In the genomic region with DNA sequence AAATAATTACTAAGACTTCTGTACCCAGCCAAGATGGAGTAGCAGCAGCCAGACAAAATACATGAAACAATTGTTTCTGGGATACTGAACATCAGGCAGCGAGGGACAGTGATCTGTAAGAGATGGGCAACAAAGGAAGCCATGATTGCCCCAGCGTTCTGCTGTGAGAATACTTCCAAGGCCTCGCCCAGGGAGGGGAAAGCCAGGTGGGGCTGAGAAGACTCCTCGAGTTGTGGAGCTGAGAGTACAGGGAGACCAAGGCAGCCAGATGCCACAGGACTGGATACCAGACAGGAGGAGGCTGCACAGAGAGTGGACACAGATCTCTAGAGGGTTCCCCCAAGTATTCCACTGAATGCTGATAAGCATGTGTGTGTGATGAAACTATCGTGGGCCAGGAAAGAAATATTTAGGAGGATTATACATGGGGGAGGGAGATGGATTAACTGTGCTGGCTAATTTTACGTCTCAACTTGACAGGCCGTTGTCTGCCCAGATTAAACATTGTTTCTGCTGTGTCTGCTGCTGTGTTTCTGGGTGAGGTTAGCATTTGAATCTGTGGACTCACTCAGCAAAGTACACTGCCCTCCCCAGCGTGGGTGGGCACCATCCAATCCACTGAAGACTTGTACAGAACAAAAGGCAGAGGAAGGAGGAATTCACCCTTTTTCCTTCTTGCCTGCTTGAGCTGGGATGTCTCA, we compare ENCODE assay signal across 17 cellular contexts. TPM values are rescaled to one million over a fixed set of nuclear protein-coding genes. Genes with fewer than 3 reads are reported as not detected.
"Had no signal": no experiment of that assay in that cellular context is flagged by ENCODE, and none has a peak within 500 bp of the region (broad histone marks: within the 10 kb centered on the region; RNA-seq: fewer than 3 reads in every experiment).

No MANE protein-coding gene starts in this region.

- H3K79me2 ChIP-seq: parathyroid adenoma had no signal

- H3K27ac Mint-ChIP-seq: dendritic cell treated with granulocyte-macrophage colony-stimulating factor and Interleukin-4, amounts not matched to agents 40 ng/mL and 50 ng/mL, for 4 days; effector memory CD8-positive, alpha-beta T cell; stimulated activated effector memory CD8-positive, alpha-beta T cell treated with anti-CD3 and anti-CD28 coated beads, Interleukin-12 subunit alpha, Interleukin-12 subunit beta, amount 100 ng/mL, for 72 hours; T-cell had no signal

- ATAC-seq: effector memory CD8-positive, alpha-beta T cell; stimulated activated effector memory CD8-positive, alpha-beta T cell treated with anti-CD3 and anti-CD28 coated beads, Interleukin-12 subunit alpha, Interleukin-12 subunit beta, amount 100 ng/mL, for 72 hours; T-cell; upper lobe of right lung had no signal

- H3K9ac ChIP-seq: parathyroid adenoma had no signal

- H3K4me3 Mint-ChIP-seq: dendritic cell treated with granulocyte-macrophage colony-stimulating factor and Interleukin-4, amounts not matched to agents 40 ng/mL and 50 ng/mL, for 4 days; effector memory CD8-positive, alpha-beta T cell; neural crest cell; stimulated activated effector memory CD8-positive, alpha-beta T cell treated with anti-CD3 and anti-CD28 coated beads, Interleukin-12 subunit alpha, Interleukin-12 subunit beta, amount 100 ng/mL, for 72 hours; T-cell had no signal

- H3K36me3 Mint-ChIP-seq: stimulated activated effector memory CD8-positive, alpha-beta T cell treated with anti-CD3 and anti-CD28 coated beads, Interleukin-12 subunit alpha, Interleukin-12 subunit beta, amount 100 ng/mL, for 72 hours; T-cell had no signal

- H3K9me3 Mint-ChIP-seq: effector memory CD8-positive, alpha-beta T cell; stimulated activated effector memory CD8-positive, alpha-beta T cell treated with anti-CD3 and anti-CD28 coated beads, Interleukin-12 subunit alpha, Interleukin-12 subunit beta, amount 100 ng/mL, for 72 hours had no signal

- H3K4me1 ChIP-seq: parathyroid adenoma had no signal

- H3K4me3 ChIP-seq: adrenal gland, upper lobe of right lung had no signal

- H2AFZ ChIP-seq: parathyroid adenoma had no signal

- H3K27me3 ChIP-seq: adrenal gland, brain microvascular endothelial cell, upper lobe of right lung had no signal

- H3K27ac ChIP-seq: adrenal gland, brain microvascular endothelial cell, parathyroid adenoma, upper lobe of right lung had no signal

- DNase-seq: activated CD4-positive, alpha-beta T cell treated with anti-CD3 and anti-CD28 coated beads for 48 hours; activated CD8-positive, alpha-beta memory T cell treated with anti-CD3 and anti-CD28 coated beads for 24 hours; activated naive CD4-positive, alpha-beta T cell treated with anti-CD3 and anti-CD28 coated beads, Interleukin-2, amount 50 U/mL, for 16 hours; brain microvascular endothelial cell; effector memory CD8-positive, alpha-beta T cell; glutamatergic neuron; retina; small intestine; T-cell; upper lobe of right lung had no signal

- H3K36me3 ChIP-seq: adrenal gland, brain microvascular endothelial cell, upper lobe of right lung had no signal

- H3K4me1 Mint-ChIP-seq: neural crest cell had no signal

- H3K9me3 ChIP-seq: adrenal gland, upper lobe of right lung had no signal

RNA-seq across cellular contexts. Expression of gene GPR17, which starts 39.6 kb away (rescaled TPM):
- total RNA-seq: epithelial cell of proximal tubule, SK-MEL-5, T-cell had no signal
